ENCODE assay signal across 15 cellular contexts in the genomic region with DNA sequence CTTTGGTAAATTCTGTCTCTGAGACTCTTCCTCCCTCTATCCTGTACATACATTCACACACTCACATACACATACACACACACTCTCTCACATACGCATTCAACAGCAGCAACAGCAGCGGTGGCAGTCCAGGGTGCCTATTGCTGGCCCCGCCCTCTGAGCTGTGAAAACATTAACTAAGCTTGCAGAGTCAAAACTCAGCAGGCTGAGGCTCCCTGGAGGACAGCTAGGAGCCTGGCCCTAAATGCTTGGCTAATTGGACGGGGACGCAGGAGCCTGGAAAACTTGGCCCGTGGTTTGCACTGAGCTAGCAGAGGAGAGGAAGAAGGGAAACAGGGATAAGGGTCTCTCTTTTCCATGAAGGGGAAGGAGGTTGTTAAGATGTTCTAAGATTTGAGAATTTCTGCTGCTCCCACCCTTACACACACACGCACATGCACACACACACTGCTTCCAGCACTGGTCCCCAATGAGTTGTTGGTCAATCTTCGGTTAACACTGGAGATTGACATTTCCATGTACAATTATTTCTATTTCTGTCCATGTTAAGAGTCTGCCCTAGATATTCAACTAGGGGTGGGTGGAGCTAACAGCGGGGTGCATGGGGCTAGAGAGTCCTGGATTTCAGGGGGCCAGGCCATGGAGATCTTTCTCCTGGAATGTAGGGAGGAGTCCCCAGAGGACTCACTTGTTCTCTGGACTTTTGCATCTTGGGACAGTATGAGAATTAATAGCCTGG.
DNase-seq lines count a peak whose midpoint lies in the region; ATAC-seq and TF ChIP-seq lines count a peak whose summit lies in the region.
"Had no signal": no experiment of that assay in that cellular context is flagged by ENCODE, and none has a peak within 500 bp of the region (broad histone marks: within the 10 kb centered on the region; RNA-seq: fewer than 3 reads in every experiment).

No MANE protein-coding gene starts in this region.

- intact Hi-C loops in Right ventricle myocardium superior (cut with DNase I): no loop called here
- intact Hi-C loops in aorta (cut with DNase I): no loop called here

- ATAC-seq in Right ventricle myocardium superior (ENCODE audit: poor library complexity) (peak; percentile 68), aorta (ENCODE audit: low FRiP score) (peak; percentile 58), GM18502 (IDR thresholded peaks at IDR 0.05; ENCODE audit: poor library complexity, unreplicated experiment) (no peak)
- no peak for ATAC-seq in activated CD4-positive, CD25-positive, alpha-beta regulatory T cell treated with anti-CD3 and anti-CD28 coated beads, Interleukin-2, amount 50 U/mL, for 24 hours
- ATAC-seq: activated naive CD4-positive, alpha-beta T cell treated with anti-CD3 and anti-CD28 coated beads, Interleukin-2, amount 50 U/mL, for 72 hours; stimulated activated naive B cell treated with anti-CD40 and anti-IgM and Interleukin-4, amounts not matched to agents 10 μg/mL and 1 μg/mL and 100 μg/mL, for 72 hours had no signal

- no peak for TF ChIP-seq CTCF in right atrium auricular region (IDR thresholded peaks at IDR 0.05)
- no peak for TF ChIP-seq CTCF in endodermal cell (conservative IDR thresholded peaks at IDR 0.05)

- H3K27ac ChIP-seq in right atrium auricular region: peak overlapping the region in 1 of 2 donors; percentile 1
- no peak overlapping the region for H3K27ac ChIP-seq in endodermal cell (ENCODE audit: low read depth, low read length)
- no peak overlapping the region for H3K27ac ChIP-seq in aorta (ENCODE audit: low read depth in 1 of 2, low read length in 2 of 2)
- H3K27ac ChIP-seq: SJSA1 had no signal

- H3K4me3 ChIP-seq in right atrium auricular region (no peak overlapping the region), endodermal cell (ENCODE audit: low read length) (no peak overlapping the region), aorta (ENCODE audit: low read length in 2 of 2) (no peak overlapping the region)
- H3K4me3 ChIP-seq: prostate gland, SJSA1 had no signal

- peaks cover 2% of the 10 kb centered on the region for H3K27me3 Mint-ChIP-seq in endodermal cell (ENCODE audit: insufficient read depth)
- H3K27me3 Mint-ChIP-seq: stimulated activated naive B cell treated with anti-CD40 and anti-IgM and Interleukin-4, amounts not matched to agents 10 μg/mL and 1 μg/mL and 100 μg/mL, for 72 hours had no signal

- H3K4me3 Mint-ChIP-seq in endodermal cell: no peak overlapping the region
- H3K4me3 Mint-ChIP-seq: central memory CD8-positive, alpha-beta T cell; stimulated activated naive B cell treated with anti-CD40 and anti-IgM and Interleukin-4, amounts not matched to agents 10 μg/mL and 1 μg/mL and 100 μg/mL, for 72 hours had no signal

- peaks cover 0 to 41% of the 10 kb centered on the region in 2 donors for H3K4me1 ChIP-seq in right atrium auricular region
- peaks cover 36% of the 10 kb centered on the region for H3K4me1 ChIP-seq in endodermal cell (ENCODE audit: control insufficient read depth, insufficient read depth, low read length)
- no peaks in the 10 kb centered on the region for H3K4me1 ChIP-seq in aorta (ENCODE audit: control insufficient read depth in 1 of 2, insufficient read depth in 2 of 2, low read length in 2 of 2)
- H3K4me1 ChIP-seq: prostate gland had no signal

- H3K36me3 ChIP-seq in right atrium auricular region (no peaks in the 10 kb centered on the region), endodermal cell (ENCODE audit: control insufficient read depth, insufficient read depth, low read length) (peaks cover 76% of the 10 kb centered on the region), aorta (ENCODE audit: control insufficient read depth in 1 of 2, insufficient read depth in 2 of 2, low read length in 1 of 2) (no peaks in the 10 kb centered on the region)
- H3K36me3 ChIP-seq: prostate gland had no signal

- peaks cover 6% of the 10 kb centered on the region for H3K36me3 Mint-ChIP-seq in endodermal cell (ENCODE audit: low read depth)
- H3K36me3 Mint-ChIP-seq: activated naive CD4-positive, alpha-beta T cell treated with anti-CD3 and anti-CD28 coated beads, Interleukin-2, amount 50 U/mL, for 72 hours; stimulated activated naive B cell treated with anti-CD40 and anti-IgM and Interleukin-4, amounts not matched to agents 10 μg/mL and 1 μg/mL and 100 μg/mL, for 72 hours had no signal

- peaks cover 27% of the 10 kb centered on the region for H3K4me1 Mint-ChIP-seq in endodermal cell
- H3K4me1 Mint-ChIP-seq: central memory CD8-positive, alpha-beta T cell; stimulated activated naive B cell treated with anti-CD40 and anti-IgM and Interleukin-4, amounts not matched to agents 10 μg/mL and 1 μg/mL and 100 μg/mL, for 72 hours had no signal

- H3K9ac ChIP-seq in endodermal cell (ENCODE audit: extremely low read depth, low read length, poor library complexity, severe bottlenecking): peak overlapping the region; percentile 14

- WGBS in endodermal cell (ENCODE audit: insufficient coverage in 1 of 2, insufficient read length in 1 of 2), 2 experiments: 83 to 88% methylated on average over 4 to 9 of the region's 9 CpGs
- 18 to 33% methylated on average over 9 of the region's 9 CpGs for WGBS in aorta, 2 donors

- peak overlapping the region; percentile 69 for H3K27ac Mint-ChIP-seq in endodermal cell
- H3K27ac Mint-ChIP-seq: activated naive CD4-positive, alpha-beta T cell treated with anti-CD3 and anti-CD28 coated beads, Interleukin-2, amount 50 U/mL, for 72 hours; stimulated activated naive B cell treated with anti-CD40 and anti-IgM and Interleukin-4, amounts not matched to agents 10 μg/mL and 1 μg/mL and 100 μg/mL, for 72 hours had no signal

- H3K9me3 ChIP-seq in right atrium auricular region (no peaks in the 10 kb centered on the region), endodermal cell (ENCODE audit: control insufficient read depth, low read length) (no peaks in the 10 kb centered on the region), aorta (ENCODE audit: control insufficient read depth, low read length) (no peaks in the 10 kb centered on the region)
- H3K9me3 ChIP-seq: prostate gland had no signal

- H3K27me3 ChIP-seq in right atrium auricular region: no peaks in the 10 kb centered on the region
- no peaks in the 10 kb centered on the region for H3K27me3 ChIP-seq in endodermal cell (ENCODE audit: control insufficient read depth, insufficient read depth, low read length, poor library complexity, severe bottlenecking)
- H3K27me3 ChIP-seq in aorta (ENCODE audit: control insufficient read depth in 1 of 2, insufficient read depth in 2 of 2, low read length in 1 of 2): no peaks in the 10 kb centered on the region
- H3K27me3 ChIP-seq: SJSA1 had no signal

- H3K9me3 Mint-ChIP-seq in endodermal cell: no peaks in the 10 kb centered on the region
- H3K9me3 Mint-ChIP-seq: activated naive CD4-positive, alpha-beta T cell treated with anti-CD3 and anti-CD28 coated beads, Interleukin-2, amount 50 U/mL, for 72 hours; central memory CD8-positive, alpha-beta T cell; stimulated activated naive B cell treated with anti-CD40 and anti-IgM and Interleukin-4, amounts not matched to agents 10 μg/mL and 1 μg/mL and 100 μg/mL, for 72 hours had no signal

- DNase-seq in Right ventricle myocardium superior (peak; percentile 70), right atrium auricular region (ENCODE audit: low spot score) (no peak), endodermal cell (peak; percentile 72), medulla oblongata (ENCODE audit: extremely low spot score) (peak; percentile 10), aorta (no peak), germinal center (ENCODE audit: low spot score) (no peak)
- DNase-seq: hippocampal formation; stimulated activated CD4-positive, alpha-beta T cell treated with anti-CD3 and anti-CD28 coated beads, Interleukin-4, amount 100 ng/mL, for 24 hours; stimulated activated naive B cell treated with anti-CD40 and anti-IgM and Interleukin-4, amounts not matched to agents 10 μg/mL and 1 μg/mL and 100 μg/mL, for 72 hours had no signal

Comparison
In these comparisons a context has a peak if more than half of its experiments do, and no peak if none do; other contexts are left out.
1. DNase-seq: peak in Right ventricle myocardium superior (single experiment), endodermal cell (single experiment) and medulla oblongata (single experiment); none in right atrium auricular region (single experiment), aorta (0 of 2) and germinal center (single experiment).
2. ATAC-seq: peak in Right ventricle myocardium superior (single experiment) and aorta (single experiment); none in GM18502 (single experiment) and activated CD4-positive, CD25-positive, alpha-beta regulatory T cell treated with anti-CD3 and anti-CD28 coated beads, Interleukin-2, amount 50 U/mL, for 24 hours (0 of 2).